In the genomic region with DNA sequence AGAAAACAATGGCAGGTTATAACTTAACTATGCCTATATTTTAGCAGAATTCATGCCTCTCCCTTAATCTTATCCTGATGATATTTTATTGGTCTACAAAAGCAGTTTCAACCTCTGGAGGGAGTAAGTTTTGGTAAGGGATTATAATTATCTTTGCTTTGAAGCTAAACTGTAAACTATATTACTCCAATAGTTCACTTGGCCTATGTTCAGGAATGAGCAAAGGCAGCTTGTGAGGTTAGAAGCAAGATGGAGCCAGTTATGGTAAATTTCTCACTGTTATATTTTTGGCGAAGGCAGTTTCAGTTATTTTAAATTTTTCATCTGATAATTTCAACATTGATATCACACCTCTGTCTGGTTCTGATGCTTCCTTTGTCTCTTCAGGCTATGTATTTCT, we compare ENCODE assay signal across 1 cellular context.
TF ChIP-seq lines count a peak whose summit lies in the region.

No MANE protein-coding gene starts in this region.

TF ChIP-seq in K562, 482 proteins besides CTCF, POLR2A, EP300 and RAD21 (continued from another document):
- TF ChIP-seq, protein P1, sequence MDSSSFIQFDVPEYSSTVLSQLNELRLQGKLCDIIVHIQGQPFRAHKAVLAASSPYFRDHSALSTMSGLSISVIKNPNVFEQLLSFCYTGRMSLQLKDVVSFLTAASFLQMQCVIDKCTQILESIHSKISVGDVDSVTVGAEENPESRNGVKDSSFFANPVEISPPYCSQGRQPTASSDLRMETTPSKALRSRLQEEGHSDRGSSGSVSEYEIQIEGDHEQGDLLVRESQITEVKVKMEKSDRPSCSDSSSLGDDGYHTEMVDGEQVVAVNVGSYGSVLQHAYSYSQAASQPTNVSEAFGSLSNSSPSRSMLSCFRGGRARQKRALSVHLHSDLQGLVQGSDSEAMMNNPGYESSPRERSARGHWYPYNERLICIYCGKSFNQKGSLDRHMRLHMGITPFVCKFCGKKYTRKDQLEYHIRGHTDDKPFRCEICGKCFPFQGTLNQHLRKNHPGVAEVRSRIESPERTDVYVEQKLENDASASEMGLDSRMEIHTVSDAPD (CRISPR knock-in tag; IDR thresholded peaks at IDR 0.05) = 0 out of 2 replicates have a peak, but pooled peaks have one; percentile 12
- no peak for TF ChIP-seq ERF (CRISPR knock-in tag; IDR thresholded peaks at IDR 0.05)
- TF ChIP-seq, protein P2, sequence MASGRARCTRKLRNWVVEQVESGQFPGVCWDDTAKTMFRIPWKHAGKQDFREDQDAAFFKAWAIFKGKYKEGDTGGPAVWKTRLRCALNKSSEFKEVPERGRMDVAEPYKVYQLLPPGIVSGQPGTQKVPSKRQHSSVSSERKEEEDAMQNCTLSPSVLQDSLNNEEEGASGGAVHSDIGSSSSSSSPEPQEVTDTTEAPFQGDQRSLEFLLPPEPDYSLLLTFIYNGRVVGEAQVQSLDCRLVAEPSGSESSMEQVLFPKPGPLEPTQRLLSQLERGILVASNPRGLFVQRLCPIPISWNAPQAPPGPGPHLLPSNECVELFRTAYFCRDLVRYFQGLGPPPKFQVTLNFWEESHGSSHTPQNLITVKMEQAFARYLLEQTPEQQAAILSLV (tag; IDR thresholded peaks at IDR 0.05) = no peak
